Comparison of ENCODE assay signal across 8 cellular contexts in genomic region chr11:118359295-118359958, GRCh38. TPM values are rescaled to one million over a fixed set of nuclear protein-coding genes. Genes with fewer than 3 reads are reported as not detected.
DNase-seq lines count a peak whose midpoint lies in the region; ATAC-seq and TF ChIP-seq lines count a peak whose summit lies in the region.

UBE4A (plus strand) TSS chr11:118359600; CDS start chr11:118365081, 5,481 bp downstream.

- peaks cover 3% of the 10 kb centered on the region; the same call in 1 of the 2 replicates for H4K20me1 ChIP-seq in SU-DHL-6 (ENCODE audit: low read depth, low read length)

- H3K9me3 ChIP-seq in SU-DHL-6 (ENCODE audit: insufficient read depth, low read length) (no peaks in the 10 kb centered on the region), ovary (no peaks in the 10 kb centered on the region), thyroid gland (no peaks in the 10 kb centered on the region)

- no peak for TF ChIP-seq EP300 in ovary (IDR thresholded peaks at IDR 0.05)

- POLR2A ChIA-PET in activated naive CD8-positive, alpha-beta T cell treated with anti-CD3 and anti-CD28 coated beads, Interleukin-2, amount 10 ng/mL, durations not matched to agents 7 days and 5 days (lab: Charles Lee) = interaction anchor here (0.5 to 1.7 kb wide), 22 partner anchors 9 to 708 kb away, joined by 3 to 26 read pairs (median 4); partner anchors contain the start of genes CD3D, CD3E, CD3G and KMT2A

- H3K4me3 ChIP-seq in SU-DHL-6 (ENCODE audit: insufficient read depth, low read length, poor library complexity, severe bottlenecking) (peak within 1 kb of the TSS; percentile 83), ovary (peak within 1 kb of the TSS; percentile 76), thyroid gland (replicated peaks in 1 of 3) (peak within 1 kb of the TSS; percentile 61 to 80 (median 68))

- peak within 1 kb of the TSS; percentile 89 for H3K4me3 Mint-ChIP-seq in activated naive CD8-positive, alpha-beta T cell treated with anti-CD3 and anti-CD28 coated beads, Interleukin-2, amount 10 ng/mL, durations not matched to agents 7 days and 5 days

- H3F3A ChIP-seq in SU-DHL-6 (ENCODE audit: insufficient read depth) = peaks cover 14% of the 10 kb centered on the region

- peak within 1 kb of the TSS; percentile 90 for H3K27ac Mint-ChIP-seq in activated naive CD8-positive, alpha-beta T cell treated with anti-CD3 and anti-CD28 coated beads, Interleukin-2, amount 10 ng/mL, durations not matched to agents 7 days and 5 days

- TF ChIP-seq POLR2A in ovary (IDR thresholded peaks at IDR 0.05) (peak; percentile 38), thyroid gland (IDR thresholded peaks at IDR 0.05) (peak in 1 of 2 donors; percentile 65)

- H3K79me2 ChIP-seq in SU-DHL-6 (ENCODE audit: insufficient read depth, low read length) = peaks cover 49% of the 10 kb centered on the region

- 1% methylated on average over 33 of the region's 33 CpGs for WGBS in ovary, 3 donors
- WGBS in thyroid gland, 2 donors = 5 to 6% methylated on average over 29 to 30 of the region's 33 CpGs

- H3K9me3 Mint-ChIP-seq in activated naive CD8-positive, alpha-beta T cell treated with anti-CD3 and anti-CD28 coated beads, Interleukin-2, amount 10 ng/mL, durations not matched to agents 7 days and 5 days = no peaks in the 10 kb centered on the region

- peaks cover 36% of the 10 kb centered on the region for H3K4me1 Mint-ChIP-seq in activated naive CD8-positive, alpha-beta T cell treated with anti-CD3 and anti-CD28 coated beads, Interleukin-2, amount 10 ng/mL, durations not matched to agents 7 days and 5 days

- no peaks in the 10 kb centered on the region for H3K9me2 ChIP-seq in SU-DHL-6 (replicated peaks; ENCODE audit: insufficient read depth, low read length)

- H3K4me2 ChIP-seq in SU-DHL-6 (ENCODE audit: low read depth, low read length, poor library complexity, severe bottlenecking) = peak within 1 kb of the TSS; percentile 79

- ATAC-seq in HG02588 (IDR thresholded peaks at IDR 0.05; ENCODE audit: unreplicated experiment) = peak; percentile 88
- ATAC-seq in activated naive CD8-positive, alpha-beta T cell treated with anti-CD3 and anti-CD28 coated beads, Interleukin-2, amount 10 ng/mL, durations not matched to agents 7 days and 5 days (ENCODE audit: low read depth) = peak; percentile 95
- peak; percentile 96 for ATAC-seq in Right ventricle myocardium inferior

- H3K27me3 ChIP-seq in SU-DHL-6 (ENCODE audit: low read length) (no peaks in the 10 kb centered on the region), ovary (no peaks in the 10 kb centered on the region), thyroid gland (no peaks in the 10 kb centered on the region)

- intact Hi-C loops in Right ventricle myocardium inferior (cut with DNase I) (loop anchor here (2.0 to 10.0 kb wide), 2 partner anchors 65 to 161 kb away; no protein-coding TSS in a partner anchor), ovary (cut with DNase I) (no loop called here), thyroid gland (cut with DNase I) (no loop called here)

- H3K27ac ChIP-seq in SU-DHL-6 (ENCODE audit: low read depth, low read length) (peak within 1 kb of the TSS; percentile 38), ovary (no peak within 1 kb of the TSS), thyroid gland (peak within 1 kb of the TSS in 1 of 3 donors; percentile 51)

- H3K4me1 ChIP-seq in ovary (ENCODE audit: insufficient read depth) (peaks cover 6% of the 10 kb centered on the region), thyroid gland (peaks cover 9 to 13% of the 10 kb centered on the region in 2 donors)

- peaks cover 7% of the 10 kb centered on the region for H3K36me3 Mint-ChIP-seq in activated naive CD8-positive, alpha-beta T cell treated with anti-CD3 and anti-CD28 coated beads, Interleukin-2, amount 10 ng/mL, durations not matched to agents 7 days and 5 days

- TF ChIP-seq CTCF in SU-DHL-6 (IDR thresholded peaks at IDR 0.05; ENCODE audit: insufficient read depth, low read length, poor library complexity, severe bottlenecking) = no peak
- no peak for TF ChIP-seq CTCF in ovary (IDR thresholded peaks at IDR 0.05)
- no peak for TF ChIP-seq CTCF in thyroid gland (IDR thresholded peaks at IDR 0.05)

- H3K9ac ChIP-seq in SU-DHL-6 (ENCODE audit: low read length) = peak within 1 kb of the TSS; percentile 86

- peak within 1 kb of the TSS; percentile 44 for H2AFZ ChIP-seq in SU-DHL-6 (ENCODE audit: low read depth, low read length, severe bottlenecking)

- no peaks in the 10 kb centered on the region for H3K27me3 Mint-ChIP-seq in activated naive CD8-positive, alpha-beta T cell treated with anti-CD3 and anti-CD28 coated beads, Interleukin-2, amount 10 ng/mL, durations not matched to agents 7 days and 5 days

- DNase-seq in GM04504 (ENCODE audit: low read depth) (peak; percentile 79), NCI-H128 (lab: John Stamatoyannopoulos, UW; ENCODE audit: unreplicated experiment) (peak; percentile 70), Right ventricle myocardium inferior (ENCODE audit: missing footprints) (peak; percentile 98), ovary (peak; percentile 94 to 98 (median 95)), thyroid gland (peak; percentile 94 to 96)
- DNase-seq in activated naive CD8-positive, alpha-beta T cell treated with anti-CD3 and anti-CD28 coated beads, Interleukin-2, amount 10 ng/mL, durations not matched to agents 7 days and 5 days = peak; percentile 97

- H3K36me3 ChIP-seq in SU-DHL-6 (ENCODE audit: low read length) (no peaks in the 10 kb centered on the region), ovary (no peaks in the 10 kb centered on the region), thyroid gland (no peaks in the 10 kb centered on the region)

RNA-seq across cellular contexts. Expression of gene UBE4A, which starts in this region (rescaled TPM):
- 10 to 100 TPM; 43.4 to 44.4 TPM for total RNA-seq in activated naive CD8-positive, alpha-beta T cell treated with anti-CD3 and anti-CD28 coated beads, Interleukin-2, amount 10 ng/mL, durations not matched to agents 7 days and 5 days
- 32.0 TPM for total RNA-seq in Right ventricle myocardium inferior
- total RNA-seq in ovary = 10 to 100 TPM; 23.7 to 34.7 (median 29.4) TPM
- polyA plus RNA-seq in ovary = 10 to 100 TPM; 12.2 to 28.8 TPM
- 10 to 100 TPM; 42.7 to 57.3 (median 48.2) TPM for total RNA-seq in thyroid gland
